24 cellular contexts compared by ENCODE assay signal in genomic region chr4:36921474-36922220, GRCh38.
"Had no signal": no experiment of that assay in that cellular context is flagged by ENCODE, and none has a peak within 500 bp of the region (broad histone marks: within the 10 kb centered on the region; RNA-seq: fewer than 3 reads in every experiment).

No MANE protein-coding gene starts in this region.

- H3K9me3 Mint-ChIP-seq: activated naive CD4-positive, alpha-beta T cell treated with anti-CD3 and anti-CD28 coated beads, Interleukin-2, amount 10 ng/mL, durations not matched to agents 7 days and 5 days; activated naive CD8-positive, alpha-beta T cell treated with anti-CD3 and anti-CD28 coated beads for 36 hours; activated T-cell treated with anti-CD3 and anti-CD28 coated beads, Interleukin-2, amount 50 U/mL, for 4 hours; T-helper 1 cell treated with Interleukin-12 subunit alpha and Interleukin-12 subunit beta and Interleukin-4 antibody, amounts not matched to agents 30 μg/mL and 1 μg/mL, for 36 hours; WTC11 had no signal

- H3K27ac ChIP-seq: brain microvascular endothelial cell, Peyer's patch had no signal

- H3K4me3 ChIP-seq: Peyer's patch had no signal

- H3K27me3 Mint-ChIP-seq: activated naive CD4-positive, alpha-beta T cell treated with anti-CD3 and anti-CD28 coated beads, Interleukin-2, amount 10 ng/mL, durations not matched to agents 7 days and 5 days had no signal

- H3K36me3 ChIP-seq: brain microvascular endothelial cell, Peyer's patch had no signal

- H3K27ac Mint-ChIP-seq: activated naive CD4-positive, alpha-beta T cell treated with anti-CD3 and anti-CD28 coated beads, Interleukin-2, amount 10 ng/mL, durations not matched to agents 7 days and 5 days; activated naive CD8-positive, alpha-beta T cell treated with anti-CD3 and anti-CD28 coated beads for 36 hours; T-helper 1 cell treated with Interleukin-12 subunit alpha and Interleukin-12 subunit beta and Interleukin-4 antibody, amounts not matched to agents 30 μg/mL and 1 μg/mL, for 36 hours; WTC11 had no signal

- H3K36me3 Mint-ChIP-seq: activated naive CD4-positive, alpha-beta T cell treated with anti-CD3 and anti-CD28 coated beads, Interleukin-2, amount 10 ng/mL, durations not matched to agents 7 days and 5 days; activated naive CD8-positive, alpha-beta T cell treated with anti-CD3 and anti-CD28 coated beads for 36 hours; WTC11 had no signal

- ATAC-seq: activated T-cell treated with anti-CD3 and anti-CD28 coated beads, Interleukin-2, amount 50 U/mL, for 4 hours; WTC11 had no signal

- H3K4me1 ChIP-seq: Peyer's patch had no signal

- H3K9me3 ChIP-seq: Peyer's patch had no signal

- DNase-seq: activated CD4-positive, alpha-beta T cell treated with anti-CD3 and anti-CD28 coated beads for 48 hours; activated CD4-positive, alpha-beta T cell treated with anti-CD3 and anti-CD28 coated beads, Interleukin-2, amount 50 U/mL, for 4 hours; activated CD4-positive, CD25-positive, alpha-beta regulatory T cell treated with anti-CD3 and anti-CD28 coated beads, Interleukin-2, amount 50 U/mL, for 72 hours; activated effector memory CD4-positive, alpha-beta T cell treated with anti-CD3 and anti-CD28 coated beads, Interleukin-2, amount 50 U/mL, for 16 hours; activated naive CD4-positive, alpha-beta T cell treated with anti-CD3 and anti-CD28 coated beads, Interleukin-2, amount 10 ng/mL, durations not matched to agents 7 days and 5 days; activated naive CD8-positive, alpha-beta T cell treated with anti-CD3 and anti-CD28 coated beads for 36 hours; activated T-cell treated with anti-CD3 and anti-CD28 coated beads, Interleukin-2, amount 50 U/mL, for 4 hours; brain microvascular endothelial cell; caudate nucleus; IMR-90; Kasumi-1; KBM-7; NCI-H1048; NCI-H146; NCI-H187 treated with DMSO at 0.1 percent for 48 hours; NCI-H2081 treated with DMSO at 0.1 percent for 48 hours; NCI-H2227 treated with DMSO at 0.1 percent for 48 hours; NCI-H446 treated with DMSO at 0.1 percent for 48 hours; NCI-H524 treated with DMSO at 0.1 percent for 48 hours; NCI-H82; OCI-M1; Peyer's patch had no signal

- H3K4me1 Mint-ChIP-seq: activated naive CD4-positive, alpha-beta T cell treated with anti-CD3 and anti-CD28 coated beads, Interleukin-2, amount 10 ng/mL, durations not matched to agents 7 days and 5 days; activated naive CD8-positive, alpha-beta T cell treated with anti-CD3 and anti-CD28 coated beads for 36 hours had no signal

- H3K4me3 Mint-ChIP-seq: activated naive CD4-positive, alpha-beta T cell treated with anti-CD3 and anti-CD28 coated beads, Interleukin-2, amount 10 ng/mL, durations not matched to agents 7 days and 5 days; activated naive CD8-positive, alpha-beta T cell treated with anti-CD3 and anti-CD28 coated beads for 36 hours; activated T-cell treated with anti-CD3 and anti-CD28 coated beads, Interleukin-2, amount 50 U/mL, for 4 hours; T-helper 1 cell treated with Interleukin-12 subunit alpha and Interleukin-12 subunit beta and Interleukin-4 antibody, amounts not matched to agents 30 μg/mL and 1 μg/mL, for 36 hours; WTC11 had no signal

- H3K27me3 ChIP-seq: brain microvascular endothelial cell, Peyer's patch had no signal
